ENCODE assay signal across 1 cellular context in genomic region chr1:94199398-94199797, GRCh38.
TF ChIP-seq lines count a peak whose summit lies in the region.

No MANE protein-coding gene starts in this region.

TF ChIP-seq in WTC11, 78 proteins besides CTCF, POLR2A, EP300 and RAD21 (continued from another document):
- TF ChIP-seq E2F1 (CRISPR knock-in tag; IDR thresholded peaks at IDR 0.05) = no peak
- TF ChIP-seq, protein P1, sequence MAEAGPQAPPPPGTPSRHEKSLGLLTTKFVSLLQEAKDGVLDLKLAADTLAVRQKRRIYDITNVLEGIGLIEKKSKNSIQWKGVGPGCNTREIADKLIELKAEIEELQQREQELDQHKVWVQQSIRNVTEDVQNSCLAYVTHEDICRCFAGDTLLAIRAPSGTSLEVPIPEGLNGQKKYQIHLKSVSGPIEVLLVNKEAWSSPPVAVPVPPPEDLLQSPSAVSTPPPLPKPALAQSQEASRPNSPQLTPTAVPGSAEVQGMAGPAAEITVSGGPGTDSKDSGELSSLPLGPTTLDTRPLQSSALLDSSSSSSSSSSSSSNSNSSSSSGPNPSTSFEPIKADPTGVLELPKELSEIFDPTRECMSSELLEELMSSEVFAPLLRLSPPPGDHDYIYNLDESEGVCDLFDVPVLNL (CRISPR knock-in tag; IDR thresholded peaks at IDR 0.05; ENCODE audit: borderline replicate concordance, low read depth) = no peak
- no peak for TF ChIP-seq ZNF416 (CRISPR knock-in tag; IDR thresholded peaks at IDR 0.05)
- TF ChIP-seq JUN (CRISPR knock-in tag; IDR thresholded peaks at IDR 0.05) = no peak
- no peak for TF ChIP-seq MLX (CRISPR knock-in tag; IDR thresholded peaks at IDR 0.05)
- TF ChIP-seq, protein P2, sequence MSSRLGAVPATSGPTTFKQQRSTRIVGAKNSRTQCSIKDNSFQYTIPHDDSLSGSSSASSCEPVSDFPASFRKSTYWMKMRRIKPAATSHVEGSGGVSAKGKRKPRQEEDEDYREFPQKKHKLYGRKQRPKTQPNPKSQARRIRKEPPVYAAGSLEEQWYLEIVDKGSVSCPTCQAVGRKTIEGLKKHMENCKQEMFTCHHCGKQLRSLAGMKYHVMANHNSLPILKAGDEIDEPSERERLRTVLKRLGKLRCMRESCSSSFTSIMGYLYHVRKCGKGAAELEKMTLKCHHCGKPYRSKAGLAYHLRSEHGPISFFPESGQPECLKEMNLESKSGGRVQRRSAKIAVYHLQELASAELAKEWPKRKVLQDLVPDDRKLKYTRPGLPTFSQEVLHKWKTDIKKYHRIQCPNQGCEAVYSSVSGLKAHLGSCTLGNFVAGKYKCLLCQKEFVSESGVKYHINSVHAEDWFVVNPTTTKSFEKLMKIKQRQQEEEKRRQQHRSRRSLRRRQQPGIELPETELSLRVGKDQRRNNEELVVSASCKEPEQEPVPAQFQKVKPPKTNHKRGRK (CRISPR knock-in tag; IDR thresholded peaks at IDR 0.05; ENCODE audit: borderline replicate concordance) = no peak
- no peak for TF ChIP-seq SP1 (CRISPR knock-in tag; conservative IDR thresholded peaks at IDR 0.05)
- TF ChIP-seq AR (CRISPR knock-in tag; IDR thresholded peaks at IDR 0.05) = no peak
- TF ChIP-seq FOXP1 (CRISPR knock-in tag; IDR thresholded peaks at IDR 0.05; ENCODE audit: borderline replicate concordance) = no peak
